In the genomic region with DNA sequence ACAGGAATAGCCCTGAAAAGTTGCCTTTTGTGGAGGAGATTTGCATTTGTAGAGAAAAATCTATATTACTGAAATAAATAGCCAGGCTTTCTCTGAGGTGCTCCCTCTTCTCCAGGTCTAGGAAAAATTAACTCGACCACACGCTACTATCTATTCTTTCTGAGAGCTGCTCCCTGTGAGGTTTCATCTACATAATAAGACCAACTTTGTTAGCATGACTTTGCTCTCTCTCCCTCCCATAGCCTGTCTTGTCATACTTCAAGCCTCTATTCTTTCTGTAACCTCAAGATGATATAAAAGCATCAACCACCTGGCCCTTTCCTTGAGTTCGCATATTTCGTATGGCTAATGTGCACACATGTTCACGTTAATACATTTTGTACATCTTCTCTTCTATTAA, we compare ENCODE assay signal across 15 cellular contexts.
DNase-seq lines count a peak whose midpoint lies in the region; ATAC-seq, FAIRE-seq and TF ChIP-seq lines count a peak whose summit lies in the region.
"Had no signal": no experiment of that assay in that cellular context is flagged by ENCODE, and none has a peak within 500 bp of the region (broad histone marks: within the 10 kb centered on the region; RNA-seq: fewer than 3 reads in every experiment).

No MANE protein-coding gene starts in this region.

- peak overlapping the region in 9 of 11 experiments; percentile 11 to 75 (median 68); a peak in 14 of 22 replicates for H3K4me2 ChIP-seq in BLaER1 treated with 17β-estradiol and CSF1 and Interleukin-3, amounts not matched to agents 10 nM and 100 nM
- H3K4me2 ChIP-seq in H1 (ENCODE audit: insufficient read depth in 1 of 2, low read depth in 2 of 2, low read length in 2 of 2) (peak overlapping the region; percentile 49 to 59), parathyroid adenoma (ENCODE audit: low read length) (no peak overlapping the region)

- H2BK12ac ChIP-seq in H1 (ENCODE audit: low read depth, low read length): no peak overlapping the region

- no peak for TF ChIP-seq RAD21 in H1 (IDR thresholded peaks at IDR 0.05 in 1 of 2, conservative IDR thresholded peaks at IDR 0.05 in 1 of 2; ENCODE audit: low read depth in 2 of 2, low read length in 2 of 2)

- ATAC-seq in pancreas (no peak), GM18502 (IDR thresholded peaks at IDR 0.05; ENCODE audit: poor library complexity, unreplicated experiment) (no peak)
- ATAC-seq: GM12878, HCT116 had no signal

- H3K27me3 ChIP-seq in BLaER1 treated with 17β-estradiol and CSF1 and Interleukin-3, amounts not matched to agents 10 nM and 100 nM: no peaks in the 10 kb centered on the region
- H3K27me3 ChIP-seq in HUES48 (ENCODE audit: control insufficient read depth, insufficient read depth, low read length): peaks cover 14% of the 10 kb centered on the region; the same call in 1 of the 2 replicates
- H3K27me3 ChIP-seq in H1 (replicated peaks in 1 of 4; ENCODE audit: control insufficient read depth in 3 of 4, extremely low read depth in 1 of 4, insufficient read depth in 3 of 4, low read length in 3 of 4): peaks cover 0 to 2% (median under 1%) of the 10 kb centered on the region in 4 experiments; a peak in 5 of 7 replicates
- no peaks in the 10 kb centered on the region for H3K27me3 ChIP-seq in parathyroid adenoma (ENCODE audit: control insufficient read depth, insufficient read depth, low read length)
- H3K27me3 ChIP-seq in pancreas: no peaks in the 10 kb centered on the region
- no peaks in the 10 kb centered on the region for H3K27me3 ChIP-seq in ascending aorta

- H4K5ac ChIP-seq in H1 (ENCODE audit: insufficient read length, low read depth, low read length): no peak overlapping the region

- peaks cover 10 to 72% (median 50%) of the 10 kb centered on the region in 10 experiments for H3K4me1 ChIP-seq in BLaER1 treated with 17β-estradiol and CSF1 and Interleukin-3, amounts not matched to agents 10 nM and 100 nM
- H3K4me1 ChIP-seq in HUES48 (ENCODE audit: control insufficient read depth, insufficient read depth, low read length) (peaks cover 82% of the 10 kb centered on the region), H1 (replicated peaks in 1 of 4; ENCODE audit: control insufficient read depth in 3 of 4, insufficient read depth in 4 of 4, low read length in 3 of 4) (peaks cover 0 to 27% (median 19%) of the 10 kb centered on the region in 4 experiments; a peak in 5 of 7 replicates), parathyroid adenoma (peaks cover 2% of the 10 kb centered on the region), pancreas (no peaks in the 10 kb centered on the region), ascending aorta (no peaks in the 10 kb centered on the region)

- WGBS in H1 (ENCODE audit: extremely low coverage in 1 of 2, insufficient coverage in 1 of 2, insufficient read length in 1 of 2, insufficient replicate concordance in 2 of 2, low coverage in 1 of 2, low lambda C conversion rate in 2 of 2, missing lambda C conversion rate in 1 of 2), 2 experiments: 9% methylated on average over 5 of the region's 5 CpGs; no CpG with 5 or more reads in 1 of the 2 experiments
- WGBS in pancreas, 2 donors: 83 to 87% methylated on average over 5 of the region's 5 CpGs

- H3K9me3 ChIP-seq in BLaER1 treated with 17β-estradiol and CSF1 and Interleukin-3, amounts not matched to agents 10 nM and 100 nM (replicated peaks in 1 of 11): peaks cover 14 to 40% (median 24%) of the 10 kb centered on the region in 11 experiments
- no peaks in the 10 kb centered on the region; the same call in 1 of the 2 replicates for H3K9me3 ChIP-seq in HUES48 (ENCODE audit: control insufficient read depth, insufficient read depth, low read length)
- H3K9me3 ChIP-seq in H1 (ENCODE audit: insufficient read depth in 2 of 2, low read depth in 1 of 2, low read length in 1 of 2): peaks cover 4% of the 10 kb centered on the region in 2 experiments; a peak in 3 of 4 replicates
- no peaks in the 10 kb centered on the region for H3K9me3 ChIP-seq in parathyroid adenoma (ENCODE audit: control insufficient read depth, low read length)
- H3K9me3 ChIP-seq in pancreas: no peaks in the 10 kb centered on the region
- peaks cover 4 to 20% of the 10 kb centered on the region in 2 donors for H3K9me3 ChIP-seq in ascending aorta

- POLR2A ChIA-PET in H1 (lab: Charles Lee; ENCODE audit: partially characterized antibody): no interaction called here

- CTCF ChIA-PET in H1 (lab: Charles Lee; ENCODE audit: partially characterized antibody): interaction anchor here (1.4 kb wide), 1 partner anchor 11 kb away, joined by 3 read pairs; no protein-coding TSS in a partner anchor

- no peak overlapping the region for H3K4me3 ChIP-seq in BLaER1 treated with 17β-estradiol and CSF1 and Interleukin-3, amounts not matched to agents 10 nM and 100 nM
- H3K4me3 ChIP-seq in HUES48 (ENCODE audit: low read depth, low read length): peak overlapping the region; percentile 27
- H3K4me3 ChIP-seq in H1 (ENCODE audit: extremely low read depth in 1 of 4, insufficient read depth in 2 of 4, low read depth in 3 of 4, low read length in 4 of 4): peak overlapping the region in 1 of 4 experiments; percentile 40; a peak in 1 of 8 replicates
- no peak overlapping the region for H3K4me3 ChIP-seq in parathyroid adenoma (ENCODE audit: low read depth, low read length)
- no peak overlapping the region for H3K4me3 ChIP-seq in pancreas
- H3K4me3 ChIP-seq in ascending aorta: no peak overlapping the region
- H3K4me3 ChIP-seq: GM12878, GM23248 had no signal

- TF ChIP-seq POLR2A in H1 (IDR thresholded peaks at IDR 0.05; ENCODE audit: control extremely low read depth in 1 of 2, low read depth in 2 of 2, low read length in 2 of 2): no peak

- H4K20me1 ChIP-seq in BLaER1 treated with 17β-estradiol and CSF1 and Interleukin-3, amounts not matched to agents 10 nM and 100 nM: no peaks in the 10 kb centered on the region
- no peaks in the 10 kb centered on the region for H4K20me1 ChIP-seq in H1 (replicated peaks in 1 of 2; ENCODE audit: control insufficient read depth in 1 of 2, insufficient read depth in 2 of 2, low read length in 2 of 2)

- intact Hi-C loops in pancreas (cut with DNase I): no loop called here
- intact Hi-C loops in ascending aorta (cut with DNase I): no loop called here

- H3K56ac ChIP-seq in H1 (replicated peaks; ENCODE audit: insufficient read length, low read depth, low read length): no peak overlapping the region

- TF ChIP-seq EP300 in H1 (IDR thresholded peaks at IDR 0.05; ENCODE audit: borderline replicate concordance in 1 of 2, low read depth in 2 of 2, low read length in 2 of 2): 0 out of 3 replicates have a peak, but pooled peaks of 1 of the 2 experiments have one; percentile 34

- no peak overlapping the region for H3K14ac ChIP-seq in H1 (ENCODE audit: insufficient read length)

- H3K79me2 ChIP-seq in H1 (ENCODE audit: control insufficient read depth in 1 of 2, insufficient read depth in 2 of 2, low read length in 2 of 2) (no peaks in the 10 kb centered on the region), parathyroid adenoma (no peaks in the 10 kb centered on the region)

- peak overlapping the region; percentile 79 for H3K4ac ChIP-seq in H1 (replicated peaks; ENCODE audit: insufficient read length, low read depth, low read length)

- peak overlapping the region; percentile 37; the same call in 1 of the 2 replicates for H2BK20ac ChIP-seq in H1 (ENCODE audit: low read length)

- H2BK120ac ChIP-seq in H1 (replicated peaks; ENCODE audit: low read depth, low read length): peak overlapping the region; percentile 84

- H2AFZ ChIP-seq in H1 (ENCODE audit: low read length) (no peak overlapping the region), parathyroid adenoma (peak overlapping the region; percentile 31)
- H2AFZ ChIP-seq: GM23248 had no signal

- no peaks in the 10 kb centered on the region for H3K23me2 ChIP-seq in H1 (ENCODE audit: low read depth, low read length)

- no peak overlapping the region; the same call in 1 of the 2 replicates for H3K18ac ChIP-seq in H1 (ENCODE audit: extremely low read depth, low read length)

- no peaks in the 10 kb centered on the region for H3K79me1 ChIP-seq in H1 (ENCODE audit: low read depth, low read length)

- no peak overlapping the region for H3K23ac ChIP-seq in H1 (ENCODE audit: insufficient read length)

- no peak overlapping the region for H2AK5ac ChIP-seq in H1 (ENCODE audit: low read depth, low read length)

- H3K36me3 ChIP-seq in BLaER1 treated with 17β-estradiol and CSF1 and Interleukin-3, amounts not matched to agents 10 nM and 100 nM: peaks cover 0 to 16% (median 4%) of the 10 kb centered on the region in 11 experiments; a peak in 12 of 22 replicates
- no peaks in the 10 kb centered on the region for H3K36me3 ChIP-seq in HUES48 (ENCODE audit: control insufficient read depth, insufficient read depth, low read length)
- H3K36me3 ChIP-seq in H1 (ENCODE audit: control insufficient read depth in 2 of 4, insufficient read depth in 4 of 4, low read length in 3 of 4): peaks cover 0 to 4% (median 0%) of the 10 kb centered on the region in 4 experiments; a peak in 1 of 8 replicates
- no peaks in the 10 kb centered on the region for H3K36me3 ChIP-seq in parathyroid adenoma (ENCODE audit: control insufficient read depth, insufficient read depth, low read length)
- no peaks in the 10 kb centered on the region for H3K36me3 ChIP-seq in pancreas
- no peaks in the 10 kb centered on the region for H3K36me3 ChIP-seq in ascending aorta

- no peak overlapping the region for H2BK15ac ChIP-seq in H1 (ENCODE audit: low read length)

- FAIRE-seq in H1 (lab: Jason Lieb, UNC) (no peak), pancreas (lab: Jason Lieb, UNC) (no peak)
- FAIRE-seq: GM12878 had no signal

- no peak overlapping the region for H4K8ac ChIP-seq in H1 (ENCODE audit: extremely low read depth, insufficient read depth, low read length)

- H2BK5ac ChIP-seq in H1 (ENCODE audit: low read depth, low read length): peak overlapping the region; percentile 79; the same call in 1 of the 2 replicates

- H3K9ac ChIP-seq in BLaER1 treated with 17β-estradiol and CSF1 and Interleukin-3, amounts not matched to agents 10 nM and 100 nM: peak overlapping the region in 3 of 11 experiments; percentile 4 to 75 (median 70); a peak in 3 of 22 replicates
- H3K9ac ChIP-seq in HUES48 (ENCODE audit: low read depth, low read length) (no peak overlapping the region; the same call in 1 of the 2 replicates), H1 (replicated peaks in 1 of 4; ENCODE audit: extremely low read depth in 1 of 4, low read depth in 3 of 4, low read length in 3 of 4) (no peak overlapping the region), parathyroid adenoma (no peak overlapping the region)
- H3K9ac ChIP-seq: GM23248 had no signal

- peak overlapping the region; percentile 45 for H4K91ac ChIP-seq in H1 (replicated peaks; ENCODE audit: insufficient read length, low read length)

- DNase-seq in H1 (ENCODE audit: low read depth in 1 of 2, low spot score in 2 of 2): no peak
- no peak for DNase-seq in pancreas
- no peak for DNase-seq in ascending aorta (ENCODE audit: low spot score in 2 of 2)
- DNase-seq: ACHN; CD4-positive, alpha-beta memory T cell; DMS79; GM23248 had no signal

- peak overlapping the region in 7 of 11 experiments; percentile 70 to 92 (median 83); a peak in 13 of 22 replicates for H3K27ac ChIP-seq in BLaER1 treated with 17β-estradiol and CSF1 and Interleukin-3, amounts not matched to agents 10 nM and 100 nM
- H3K27ac ChIP-seq in HUES48 (ENCODE audit: low read depth, low read length) (peak overlapping the region; percentile 88), H1 (ENCODE audit: low read depth, low read length) (no peak overlapping the region), parathyroid adenoma (no peak overlapping the region), pancreas (no peak overlapping the region), ascending aorta (no peak overlapping the region)
- H3K27ac ChIP-seq: C4-2B, GM23248, HL-60 had no signal

- no peak for TF ChIP-seq CTCF in H1 (IDR thresholded peaks at IDR 0.05; ENCODE audit: control extremely low read depth in 1 of 3, insufficient read depth in 1 of 3, low read depth in 1 of 3, low read length in 3 of 3)
- no peak for TF ChIP-seq CTCF in parathyroid adenoma (IDR thresholded peaks at IDR 0.05)
- TF ChIP-seq CTCF in pancreas (IDR thresholded peaks at IDR 0.05): no peak
- TF ChIP-seq CTCF in ascending aorta (IDR thresholded peaks at IDR 0.05): no peak

Comparison
In these comparisons a context has a peak if more than half of its experiments do, and no peak if none do; other contexts are left out.
1. H3K27ac ChIP-seq: peak in BLaER1 treated with 17β-estradiol and CSF1 and Interleukin-3, amounts not matched to agents 10 nM and 100 nM (7 of 11) and HUES48 (single experiment); none in H1 (single experiment), parathyroid adenoma (single experiment), pancreas (0 of 4) and ascending aorta (0 of 2).